9 cellular contexts compared by ENCODE assay signal in the genomic region with DNA sequence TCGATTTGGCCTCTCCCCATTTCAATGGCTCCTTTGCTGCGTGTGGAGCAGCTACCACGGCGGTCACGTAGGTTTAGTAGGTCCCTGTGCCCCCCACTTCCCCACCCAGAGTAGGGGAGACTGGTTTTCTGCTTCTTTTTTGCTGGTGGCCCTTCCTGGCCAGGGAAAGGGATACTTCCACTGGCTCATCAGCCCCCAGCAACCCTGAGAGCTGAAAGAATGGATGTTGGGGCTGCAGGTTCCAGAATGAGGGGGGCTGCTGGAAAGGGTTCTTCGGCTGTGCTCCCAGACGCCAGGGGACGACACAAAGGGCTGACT.
DNase-seq lines count a peak whose midpoint lies in the region; ATAC-seq and TF ChIP-seq lines count a peak whose summit lies in the region.
"Had no signal": no experiment of that assay in that cellular context is flagged by ENCODE, and none has a peak within 500 bp of the region (broad histone marks: within the 10 kb centered on the region; RNA-seq: fewer than 3 reads in every experiment).

No MANE protein-coding gene starts in this region.

- H3F3A ChIP-seq in SK-N-SH (replicated peaks; ENCODE audit: insufficient read depth) = peaks cover 58% of the 10 kb centered on the region

- H4K20me1 ChIP-seq in SK-N-SH (ENCODE audit: insufficient read depth) = no peaks in the 10 kb centered on the region

- peaks cover 89% of the 10 kb centered on the region for H3K79me2 ChIP-seq in SK-N-SH (ENCODE audit: insufficient read depth)

- no peak overlapping the region for H2AFZ ChIP-seq in SK-N-SH (ENCODE audit: low read depth)

- no peaks in the 10 kb centered on the region for H3K27me3 ChIP-seq in SK-N-SH (ENCODE audit: insufficient read depth)

- intact Hi-C loops in activated B cell treated with CpG ODN at 0.5 μM for 24 hours (cut with micrococcal nuclease) = no loop called here

- peaks cover 3% of the 10 kb centered on the region for H3K36me3 Mint-ChIP-seq in activated B cell treated with CpG ODN at 0.5 μM for 24 hours (ENCODE audit: low read depth)
- no peaks in the 10 kb centered on the region for H3K36me3 Mint-ChIP-seq in immature natural killer cell
- peaks cover 7% of the 10 kb centered on the region for H3K36me3 Mint-ChIP-seq in effector memory CD8-positive, alpha-beta T cell (ENCODE audit: insufficient read depth)

- no peak for TF ChIP-seq RAD21 in SK-N-SH (IDR thresholded peaks at IDR 0.05; ENCODE audit: low read length)

- H3K27me3 Mint-ChIP-seq in activated B cell treated with CpG ODN at 0.5 μM for 24 hours (no peaks in the 10 kb centered on the region), immature natural killer cell (ENCODE audit: low read depth in 3 of 3) (peaks cover 3 to 4% (median 4%) of the 10 kb centered on the region in 3 donors)
- peaks cover 0 to 17% of the 10 kb centered on the region in 2 donors for H3K27me3 Mint-ChIP-seq in effector memory CD8-positive, alpha-beta T cell

- H3K4me3 Mint-ChIP-seq in activated B cell treated with CpG ODN at 0.5 μM for 24 hours (no peak overlapping the region), immature natural killer cell (peak overlapping the region in 4 of 5 donors; percentile 89 to 93 (median 91))
- H3K4me3 Mint-ChIP-seq in effector memory CD8-positive, alpha-beta T cell = peak overlapping the region in 1 of 2 donors; percentile 93

- ATAC-seq in SK-N-SH treated with all-trans-retinoic acid at 6 μM for 48 hours (no peak), activated B cell treated with CpG ODN at 0.5 μM for 24 hours (ENCODE audit: low read depth) (no peak)
- no peak for ATAC-seq in effector memory CD8-positive, alpha-beta T cell (replicated peaks)

- no peaks in the 10 kb centered on the region for H3K9me2 ChIP-seq in SK-N-SH

- H3K27ac Mint-ChIP-seq in activated B cell treated with CpG ODN at 0.5 μM for 24 hours = peak overlapping the region; percentile 87
- H3K27ac Mint-ChIP-seq in immature natural killer cell = peak overlapping the region in 5 of 6 donors; percentile 53 to 96 (median 74)
- H3K27ac Mint-ChIP-seq in effector memory CD8-positive, alpha-beta T cell = peak overlapping the region in 1 of 2 donors; percentile 79

- H3K9ac ChIP-seq in SK-N-SH = peak overlapping the region; percentile 97

- peak; percentile 19 for TF ChIP-seq CTCF in SK-N-SH (IDR thresholded peaks at IDR 0.05)
- TF ChIP-seq CTCF in activated B cell treated with CpG ODN at 0.5 μM for 24 hours (IDR thresholded peaks at IDR 0.05) = no peak

- H3K4me1 Mint-ChIP-seq in activated B cell treated with CpG ODN at 0.5 μM for 24 hours (peaks cover 63% of the 10 kb centered on the region), immature natural killer cell (peaks cover 68 to 84% of the 10 kb centered on the region in 2 donors)
- H3K4me1 Mint-ChIP-seq in effector memory CD8-positive, alpha-beta T cell (ENCODE audit: low read depth in 2 of 2) = peaks cover 12 to 39% of the 10 kb centered on the region in 2 donors

- peaks cover 0 to 4% of the 10 kb centered on the region in 2 experiments for H3K36me3 ChIP-seq in SK-N-SH (replicated peaks in 1 of 2; ENCODE audit: control insufficient read depth in 1 of 2, insufficient read depth in 2 of 2, low read length in 1 of 2)

- H3K4me1 ChIP-seq in SK-N-SH (ENCODE audit: control insufficient read depth in 1 of 2, insufficient read depth in 2 of 2, low read depth in 1 of 2, low read length in 1 of 2) = peaks cover 44 to 72% of the 10 kb centered on the region in 2 experiments

- CTCF ChIA-PET in SK-N-SH (lab: Yijun Ruan, JAX) (interaction anchor here (0.6 to 10.4 kb wide), 9 partner anchors 9 to 66 kb away, joined by 3 to 76 read pairs (median 6); no protein-coding TSS in a partner anchor), activated B cell treated with CpG ODN at 0.5 μM for 24 hours (lab: Charles Lee) (no interaction called here)

- no peak for TF ChIP-seq EP300 in SK-N-SH (IDR thresholded peaks at IDR 0.05; ENCODE audit: borderline replicate concordance in 1 of 2, low read depth in 1 of 2, low read length in 1 of 2)

- H3K27ac ChIP-seq in SK-N-SH (ENCODE audit: low read depth in 2 of 2, low read length in 1 of 2) (peak overlapping the region; percentile 94 to 100), substantia nigra (ENCODE audit: low read depth, low read length, poor library complexity, severe bottlenecking) (peak overlapping the region; percentile 100)

- peak overlapping the region; percentile 98 for H3K4me2 ChIP-seq in SK-N-SH

- H3K4me3 ChIP-seq in SK-N-SH (ENCODE audit: low read depth in 2 of 2, low read length in 1 of 2) = peak overlapping the region; percentile 67 to 68

- DNase-seq in SK-N-SH (no peak), activated B cell treated with CpG ODN at 0.5 μM for 24 hours (no peak), immature natural killer cell (no peak), substantia nigra (lab: John Stamatoyannopoulos, UW) (no peak), T1000 (lab: John Stamatoyannopoulos, UW) (no peak), dedifferentiated amniotic fluid mesenchymal stem cell (ENCODE audit: extremely low spot score) (no peak)
- no peak for DNase-seq in effector memory CD8-positive, alpha-beta T cell
- DNase-seq: activated naive CD4-positive, alpha-beta T cell treated with anti-CD3 and anti-CD28 coated beads for 36 hours had no signal

- WGBS in SK-N-SH (ENCODE audit: low lambda C conversion rate) = 32% methylated on average over 8 of the region's 8 CpGs

- POLR2A ChIA-PET in SK-N-SH (lab: Yijun Ruan, JAX) = interaction anchor here (1.3 to 8.1 kb wide), 9 partner anchors 8 to 48 kb away, joined by 4 to 63 read pairs (median 20); no protein-coding TSS in a partner anchor
- POLR2A ChIA-PET in activated B cell treated with CpG ODN at 0.5 μM for 24 hours (lab: Charles Lee) = interaction anchor here (7.2 kb wide), 1 partner anchor 14 kb away, joined by 79 read pairs; no protein-coding TSS in a partner anchor

- H3K9me3 Mint-ChIP-seq in activated B cell treated with CpG ODN at 0.5 μM for 24 hours (no peaks in the 10 kb centered on the region), immature natural killer cell (no peaks in the 10 kb centered on the region)
- H3K9me3 Mint-ChIP-seq in effector memory CD8-positive, alpha-beta T cell = no peaks in the 10 kb centered on the region
- H3K9me3 Mint-ChIP-seq: activated naive CD4-positive, alpha-beta T cell treated with anti-CD3 and anti-CD28 coated beads for 36 hours had no signal

- H3K9me3 ChIP-seq in SK-N-SH = no peaks in the 10 kb centered on the region

TF ChIP-seq in SK-N-SH, 30 proteins besides CTCF, POLR2A, EP300 and RAD21 (continues in another document):
- no peak for TF ChIP-seq POLR2AphosphoS5 (IDR thresholded peaks at IDR 0.05; ENCODE audit: low read depth, low read length)
- no peak for TF ChIP-seq JUND (IDR thresholded peaks at IDR 0.05)
- no peak for TF ChIP-seq SIN3A (IDR thresholded peaks at IDR 0.05; ENCODE audit: borderline replicate concordance, low read depth, low read length)
- TF ChIP-seq, protein P1, sequence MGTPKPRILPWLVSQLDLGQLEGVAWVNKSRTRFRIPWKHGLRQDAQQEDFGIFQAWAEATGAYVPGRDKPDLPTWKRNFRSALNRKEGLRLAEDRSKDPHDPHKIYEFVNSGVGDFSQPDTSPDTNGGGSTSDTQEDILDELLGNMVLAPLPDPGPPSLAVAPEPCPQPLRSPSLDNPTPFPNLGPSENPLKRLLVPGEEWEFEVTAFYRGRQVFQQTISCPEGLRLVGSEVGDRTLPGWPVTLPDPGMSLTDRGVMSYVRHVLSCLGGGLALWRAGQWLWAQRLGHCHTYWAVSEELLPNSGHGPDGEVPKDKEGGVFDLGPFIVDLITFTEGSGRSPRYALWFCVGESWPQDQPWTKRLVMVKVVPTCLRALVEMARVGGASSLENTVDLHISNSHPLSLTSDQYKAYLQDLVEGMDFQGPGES (IDR thresholded peaks at IDR 0.05; ENCODE audit: low read depth, low read length) = no peak
- TF ChIP-seq, protein P2, sequence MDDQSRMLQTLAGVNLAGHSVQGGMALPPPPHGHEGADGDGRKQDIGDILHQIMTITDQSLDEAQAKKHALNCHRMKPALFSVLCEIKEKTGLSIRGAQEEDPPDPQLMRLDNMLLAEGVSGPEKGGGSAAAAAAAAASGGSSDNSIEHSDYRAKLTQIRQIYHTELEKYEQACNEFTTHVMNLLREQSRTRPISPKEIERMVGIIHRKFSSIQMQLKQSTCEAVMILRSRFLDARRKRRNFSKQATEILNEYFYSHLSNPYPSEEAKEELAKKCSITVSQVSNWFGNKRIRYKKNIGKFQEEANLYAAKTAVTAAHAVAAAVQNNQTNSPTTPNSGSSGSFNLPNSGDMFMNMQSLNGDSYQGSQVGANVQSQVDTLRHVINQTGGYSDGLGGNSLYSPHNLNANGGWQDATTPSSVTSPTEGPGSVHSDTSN (IDR thresholded peaks at IDR 0.05) = no peak

TF ChIP-seq in SK-N-SH treated with all-trans-retinoic acid at 6 μM for 48 hours, 23 proteins besides CTCF, POLR2A, EP300 and RAD21 (continues in another document):
- no peak for TF ChIP-seq SNAI2 (CRISPR knock-in tag; IDR thresholded peaks at IDR 0.05)
- no peak for TF ChIP-seq ZNF8 (CRISPR knock-in tag; IDR thresholded peaks at IDR 0.05)
- no peak for TF ChIP-seq TOX (CRISPR knock-in tag; IDR thresholded peaks at IDR 0.05; ENCODE audit: borderline replicate concordance)
- no peak for TF ChIP-seq ZFP30 (CRISPR knock-in tag; IDR thresholded peaks at IDR 0.05)
- TF ChIP-seq, protein P3, sequence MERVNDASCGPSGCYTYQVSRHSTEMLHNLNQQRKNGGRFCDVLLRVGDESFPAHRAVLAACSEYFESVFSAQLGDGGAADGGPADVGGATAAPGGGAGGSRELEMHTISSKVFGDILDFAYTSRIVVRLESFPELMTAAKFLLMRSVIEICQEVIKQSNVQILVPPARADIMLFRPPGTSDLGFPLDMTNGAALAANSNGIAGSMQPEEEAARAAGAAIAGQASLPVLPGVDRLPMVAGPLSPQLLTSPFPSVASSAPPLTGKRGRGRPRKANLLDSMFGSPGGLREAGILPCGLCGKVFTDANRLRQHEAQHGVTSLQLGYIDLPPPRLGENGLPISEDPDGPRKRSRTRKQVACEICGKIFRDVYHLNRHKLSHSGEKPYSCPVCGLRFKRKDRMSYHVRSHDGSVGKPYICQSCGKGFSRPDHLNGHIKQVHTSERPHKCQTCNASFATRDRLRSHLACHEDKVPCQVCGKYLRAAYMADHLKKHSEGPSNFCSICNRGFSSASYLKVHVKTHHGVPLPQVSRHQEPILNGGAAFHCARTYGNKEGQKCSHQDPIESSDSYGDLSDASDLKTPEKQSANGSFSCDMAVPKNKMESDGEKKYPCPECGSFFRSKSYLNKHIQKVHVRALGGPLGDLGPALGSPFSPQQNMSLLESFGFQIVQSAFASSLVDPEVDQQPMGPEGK (CRISPR knock-in tag; IDR thresholded peaks at IDR 0.05; ENCODE audit: borderline replicate concordance) = no peak
